1 cellular context compared by ENCODE assay signal in the genomic region with DNA sequence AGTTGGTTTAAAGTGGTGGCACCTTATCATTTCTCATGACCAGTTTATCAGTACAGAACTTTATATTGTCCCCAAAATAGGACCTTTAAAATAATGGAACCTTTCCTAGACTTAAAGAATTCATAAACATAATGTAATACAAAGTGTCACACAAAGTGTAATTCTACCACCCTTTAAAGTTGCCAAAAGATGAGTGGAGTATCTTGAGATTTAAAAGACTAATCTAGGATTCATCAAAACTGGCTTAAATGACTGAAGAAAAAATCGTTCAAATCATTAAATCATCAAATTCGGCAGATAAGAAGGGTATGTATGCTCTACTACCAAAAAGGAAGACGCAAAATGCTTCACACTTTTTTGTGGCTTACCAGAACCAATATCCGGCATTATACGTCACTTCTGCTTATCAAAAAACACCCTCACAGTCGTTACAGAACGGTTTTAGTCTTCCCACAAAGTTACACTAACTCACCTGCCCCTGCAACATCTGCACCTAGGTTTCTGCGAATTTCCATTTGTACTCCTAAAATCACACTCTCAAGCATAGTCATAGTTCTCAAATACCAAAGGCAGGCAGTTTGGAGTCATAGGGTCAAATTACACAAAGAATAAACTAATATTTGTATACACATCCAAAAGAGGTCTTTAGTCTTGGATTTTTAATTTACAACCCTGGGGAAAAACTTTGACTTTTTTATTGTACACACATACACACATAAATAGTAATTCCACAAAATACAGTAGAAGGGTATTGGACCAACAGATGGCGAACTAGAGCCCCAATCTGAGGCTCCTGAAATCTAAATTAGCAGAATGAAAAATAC.
A peak's percentile ranks its signal among the peaks of the same experiment; 100 is the strongest.
TF ChIP-seq lines count a peak whose summit lies in the region.

No MANE protein-coding gene starts in this region.

TF ChIP-seq in K562, 482 proteins besides CTCF, POLR2A, EP300 and RAD21 (continued from another document and continues in another):
- TF ChIP-seq, protein P1, sequence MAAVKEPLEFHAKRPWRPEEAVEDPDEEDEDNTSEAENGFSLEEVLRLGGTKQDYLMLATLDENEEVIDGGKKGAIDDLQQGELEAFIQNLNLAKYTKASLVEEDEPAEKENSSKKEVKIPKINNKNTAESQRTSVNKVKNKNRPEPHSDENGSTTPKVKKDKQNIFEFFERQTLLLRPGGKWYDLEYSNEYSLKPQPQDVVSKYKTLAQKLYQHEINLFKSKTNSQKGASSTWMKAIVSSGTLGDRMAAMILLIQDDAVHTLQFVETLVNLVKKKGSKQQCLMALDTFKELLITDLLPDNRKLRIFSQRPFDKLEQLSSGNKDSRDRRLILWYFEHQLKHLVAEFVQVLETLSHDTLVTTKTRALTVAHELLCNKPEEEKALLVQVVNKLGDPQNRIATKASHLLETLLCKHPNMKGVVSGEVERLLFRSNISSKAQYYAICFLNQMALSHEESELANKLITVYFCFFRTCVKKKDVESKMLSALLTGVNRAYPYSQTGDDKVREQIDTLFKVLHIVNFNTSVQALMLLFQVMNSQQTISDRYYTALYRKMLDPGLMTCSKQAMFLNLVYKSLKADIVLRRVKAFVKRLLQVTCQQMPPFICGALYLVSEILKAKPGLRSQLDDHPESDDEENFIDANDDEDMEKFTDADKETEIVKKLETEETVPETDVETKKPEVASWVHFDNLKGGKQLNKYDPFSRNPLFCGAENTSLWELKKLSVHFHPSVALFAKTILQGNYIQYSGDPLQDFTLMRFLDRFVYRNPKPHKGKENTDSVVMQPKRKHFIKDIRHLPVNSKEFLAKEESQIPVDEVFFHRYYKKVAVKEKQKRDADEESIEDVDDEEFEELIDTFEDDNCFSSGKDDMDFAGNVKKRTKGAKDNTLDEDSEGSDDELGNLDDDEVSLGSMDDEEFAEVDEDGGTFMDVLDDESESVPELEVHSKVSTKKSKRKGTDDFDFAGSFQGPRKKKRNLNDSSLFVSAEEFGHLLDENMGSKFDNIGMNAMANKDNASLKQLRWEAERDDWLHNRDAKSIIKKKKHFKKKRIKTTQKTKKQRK (IDR thresholded peaks at IDR 0.05; ENCODE audit: borderline replicate concordance, low read depth, low read length): no peak
- TF ChIP-seq ZNF445 (CRISPR knock-in tag; IDR thresholded peaks at IDR 0.05; ENCODE audit: low read depth) (no peak), ZNF780A (CRISPR knock-in tag; IDR thresholded peaks at IDR 0.05) (no peak), FOSL1 (tag; conservative IDR thresholded peaks at IDR 0.05) (peak; percentile 19; the same call in 1 of the 2 replicates), SAFB2 (IDR thresholded peaks at IDR 0.05; ENCODE audit: borderline replicate concordance, low read depth, low read length, severe bottlenecking) (no peak), CHD1 (IDR thresholded peaks at IDR 0.05; ENCODE audit: low read length) (no peak), SMARCA4 (IDR thresholded peaks at IDR 0.05) (peak; percentile 76), LCOR (CRISPR knock-in tag; IDR thresholded peaks at IDR 0.05) (no peak), ZNF197 (CRISPR knock-in tag; IDR thresholded peaks at IDR 0.05; ENCODE audit: low read depth) (0 out of 2 replicates have a peak, but pooled peaks have one; percentile 4), MECOM (CRISPR knock-in tag; IDR thresholded peaks at IDR 0.05) (no peak), PURB (CRISPR knock-in tag; IDR thresholded peaks at IDR 0.05; ENCODE audit: low read depth) (no peak), SPI1 (IDR thresholded peaks at IDR 0.05; ENCODE audit: borderline replicate concordance, low read depth, low read length) (peak; percentile 70), CBFB (CRISPR knock-in tag; IDR thresholded peaks at IDR 0.05) (no peak), CHD4 (IDR thresholded peaks at IDR 0.05; ENCODE audit: insufficient read depth, insufficient replicate concordance, low read depth, low read length, poor library complexity, severe bottlenecking) (no peak), SIN3A (IDR thresholded peaks at IDR 0.05; ENCODE audit: borderline replicate concordance in 2 of 2, control insufficient read depth in 1 of 2, low read depth in 2 of 2, low read length in 2 of 2) (no peak), SMC3 (conservative IDR thresholded peaks at IDR 0.05; ENCODE audit: insufficient read depth, low read depth, low read length) (0 out of 2 replicates have a peak, but pooled peaks have one; percentile 34), TBP (optimal IDR thresholded peaks at IDR 0.05; ENCODE audit: low read depth, low read length) (peak; percentile 33), SRSF3 (IDR thresholded peaks at IDR 0.05; ENCODE audit: insufficient read depth, low read length) (no peak), ILK (tag; IDR thresholded peaks at IDR 0.05; ENCODE audit: borderline replicate concordance, low read depth) (no peak), ZC3H4 (CRISPR knock-in tag; IDR thresholded peaks at IDR 0.05; ENCODE audit: borderline replicate concordance) (no peak), NCOR1 (IDR thresholded peaks at IDR 0.05) (peak; percentile 7; the same call in 1 of the 2 replicates), SNRNP70 (optimal IDR thresholded peaks at IDR 0.05; ENCODE audit: low read depth, low read length) (no peak), NUFIP1 (IDR thresholded peaks at IDR 0.05; ENCODE audit: partially characterized antibody) (no peak), FOXK1 (CRISPR knock-in tag; IDR thresholded peaks at IDR 0.05; ENCODE audit: borderline replicate concordance) (no peak), ATF4 (CRISPR knock-in tag; IDR thresholded peaks at IDR 0.05) (no peak), RFX1 (IDR thresholded peaks at IDR 0.05) (no peak), SMARCE1 (IDR thresholded peaks at IDR 0.05) (peak; percentile 65; the same call in 1 of the 2 replicates), RFX5 (IDR thresholded peaks at IDR 0.05; ENCODE audit: low read depth, low read length) (no peak), PHB (CRISPR knock-in tag; IDR thresholded peaks at IDR 0.05) (no peak), RCOR1 (IDR thresholded peaks at IDR 0.05; ENCODE audit: borderline replicate concordance in 1 of 2, low read depth in 2 of 2, low read length in 2 of 2) (0 out of 4 replicates have a peak, but pooled peaks of 1 of the 2 experiments have one; percentile 38), SNIP1 (IDR thresholded peaks at IDR 0.05; ENCODE audit: low read depth) (no peak), GABPB2 (CRISPR knock-in tag; conservative IDR thresholded peaks at IDR 0.05) (no peak), ELK1 (CRISPR knock-in tag; IDR thresholded peaks at IDR 0.05) (no peak), ZKSCAN3 (CRISPR knock-in tag; IDR thresholded peaks at IDR 0.05) (no peak), HDAC8 (tag; IDR thresholded peaks at IDR 0.05) (no peak), CBFA2T2 (conservative IDR thresholded peaks at IDR 0.05) (no peak), L3MBTL2 (IDR thresholded peaks at IDR 0.05) (0 out of 2 replicates have a peak, but pooled peaks have one; percentile 35), SIN3B (IDR thresholded peaks at IDR 0.05; ENCODE audit: low read depth) (no peak), RBM22 (IDR thresholded peaks at IDR 0.05; ENCODE audit: low read depth, low read length, poor library complexity, severe bottlenecking) (no peak), RBM39 (optimal IDR thresholded peaks at IDR 0.05; ENCODE audit: low read depth, low read length) (no peak)
- TF ChIP-seq, protein P2, sequence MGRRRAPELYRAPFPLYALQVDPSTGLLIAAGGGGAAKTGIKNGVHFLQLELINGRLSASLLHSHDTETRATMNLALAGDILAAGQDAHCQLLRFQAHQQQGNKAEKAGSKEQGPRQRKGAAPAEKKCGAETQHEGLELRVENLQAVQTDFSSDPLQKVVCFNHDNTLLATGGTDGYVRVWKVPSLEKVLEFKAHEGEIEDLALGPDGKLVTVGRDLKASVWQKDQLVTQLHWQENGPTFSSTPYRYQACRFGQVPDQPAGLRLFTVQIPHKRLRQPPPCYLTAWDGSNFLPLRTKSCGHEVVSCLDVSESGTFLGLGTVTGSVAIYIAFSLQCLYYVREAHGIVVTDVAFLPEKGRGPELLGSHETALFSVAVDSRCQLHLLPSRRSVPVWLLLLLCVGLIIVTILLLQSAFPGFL (CRISPR knock-in tag; IDR thresholded peaks at IDR 0.05): no peak
- TF ChIP-seq, protein P3, sequence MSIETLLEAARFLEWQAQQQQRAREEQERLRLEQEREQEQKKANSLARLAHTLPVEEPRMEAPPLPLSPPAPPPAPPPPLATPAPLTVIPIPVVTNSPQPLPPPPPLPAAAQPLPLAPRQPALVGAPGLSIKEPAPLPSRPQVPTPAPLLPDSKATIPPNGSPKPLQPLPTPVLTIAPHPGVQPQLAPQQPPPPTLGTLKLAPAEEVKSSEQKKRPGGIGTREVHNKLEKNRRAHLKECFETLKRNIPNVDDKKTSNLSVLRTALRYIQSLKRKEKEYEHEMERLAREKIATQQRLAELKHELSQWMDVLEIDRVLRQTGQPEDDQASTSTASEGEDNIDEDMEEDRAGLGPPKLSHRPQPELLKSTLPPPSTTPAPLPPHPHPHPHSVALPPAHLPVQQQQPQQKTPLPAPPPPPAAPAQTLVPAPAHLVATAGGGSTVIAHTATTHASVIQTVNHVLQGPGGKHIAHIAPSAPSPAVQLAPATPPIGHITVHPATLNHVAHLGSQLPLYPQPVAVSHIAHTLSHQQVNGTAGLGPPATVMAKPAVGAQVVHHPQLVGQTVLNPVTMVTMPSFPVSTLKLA (conservative IDR thresholded peaks at IDR 0.05): no peak
- TF ChIP-seq, protein P4, sequence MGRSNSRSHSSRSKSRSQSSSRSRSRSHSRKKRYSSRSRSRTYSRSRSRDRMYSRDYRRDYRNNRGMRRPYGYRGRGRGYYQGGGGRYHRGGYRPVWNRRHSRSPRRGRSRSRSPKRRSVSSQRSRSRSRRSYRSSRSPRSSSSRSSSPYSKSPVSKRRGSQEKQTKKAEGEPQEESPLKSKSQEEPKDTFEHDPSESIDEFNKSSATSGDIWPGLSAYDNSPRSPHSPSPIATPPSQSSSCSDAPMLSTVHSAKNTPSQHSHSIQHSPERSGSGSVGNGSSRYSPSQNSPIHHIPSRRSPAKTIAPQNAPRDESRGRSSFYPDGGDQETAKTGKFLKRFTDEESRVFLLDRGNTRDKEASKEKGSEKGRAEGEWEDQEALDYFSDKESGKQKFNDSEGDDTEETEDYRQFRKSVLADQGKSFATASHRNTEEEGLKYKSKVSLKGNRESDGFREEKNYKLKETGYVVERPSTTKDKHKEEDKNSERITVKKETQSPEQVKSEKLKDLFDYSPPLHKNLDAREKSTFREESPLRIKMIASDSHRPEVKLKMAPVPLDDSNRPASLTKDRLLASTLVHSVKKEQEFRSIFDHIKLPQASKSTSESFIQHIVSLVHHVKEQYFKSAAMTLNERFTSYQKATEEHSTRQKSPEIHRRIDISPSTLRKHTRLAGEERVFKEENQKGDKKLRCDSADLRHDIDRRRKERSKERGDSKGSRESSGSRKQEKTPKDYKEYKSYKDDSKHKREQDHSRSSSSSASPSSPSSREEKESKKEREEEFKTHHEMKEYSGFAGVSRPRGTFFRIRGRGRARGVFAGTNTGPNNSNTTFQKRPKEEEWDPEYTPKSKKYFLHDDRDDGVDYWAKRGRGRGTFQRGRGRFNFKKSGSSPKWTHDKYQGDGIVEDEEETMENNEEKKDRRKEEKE (IDR thresholded peaks at IDR 0.05; ENCODE audit: borderline replicate concordance in 1 of 2, control insufficient read depth in 1 of 2, low read depth in 2 of 2, low read length in 1 of 2): no peak
- TF ChIP-seq, protein P5, sequence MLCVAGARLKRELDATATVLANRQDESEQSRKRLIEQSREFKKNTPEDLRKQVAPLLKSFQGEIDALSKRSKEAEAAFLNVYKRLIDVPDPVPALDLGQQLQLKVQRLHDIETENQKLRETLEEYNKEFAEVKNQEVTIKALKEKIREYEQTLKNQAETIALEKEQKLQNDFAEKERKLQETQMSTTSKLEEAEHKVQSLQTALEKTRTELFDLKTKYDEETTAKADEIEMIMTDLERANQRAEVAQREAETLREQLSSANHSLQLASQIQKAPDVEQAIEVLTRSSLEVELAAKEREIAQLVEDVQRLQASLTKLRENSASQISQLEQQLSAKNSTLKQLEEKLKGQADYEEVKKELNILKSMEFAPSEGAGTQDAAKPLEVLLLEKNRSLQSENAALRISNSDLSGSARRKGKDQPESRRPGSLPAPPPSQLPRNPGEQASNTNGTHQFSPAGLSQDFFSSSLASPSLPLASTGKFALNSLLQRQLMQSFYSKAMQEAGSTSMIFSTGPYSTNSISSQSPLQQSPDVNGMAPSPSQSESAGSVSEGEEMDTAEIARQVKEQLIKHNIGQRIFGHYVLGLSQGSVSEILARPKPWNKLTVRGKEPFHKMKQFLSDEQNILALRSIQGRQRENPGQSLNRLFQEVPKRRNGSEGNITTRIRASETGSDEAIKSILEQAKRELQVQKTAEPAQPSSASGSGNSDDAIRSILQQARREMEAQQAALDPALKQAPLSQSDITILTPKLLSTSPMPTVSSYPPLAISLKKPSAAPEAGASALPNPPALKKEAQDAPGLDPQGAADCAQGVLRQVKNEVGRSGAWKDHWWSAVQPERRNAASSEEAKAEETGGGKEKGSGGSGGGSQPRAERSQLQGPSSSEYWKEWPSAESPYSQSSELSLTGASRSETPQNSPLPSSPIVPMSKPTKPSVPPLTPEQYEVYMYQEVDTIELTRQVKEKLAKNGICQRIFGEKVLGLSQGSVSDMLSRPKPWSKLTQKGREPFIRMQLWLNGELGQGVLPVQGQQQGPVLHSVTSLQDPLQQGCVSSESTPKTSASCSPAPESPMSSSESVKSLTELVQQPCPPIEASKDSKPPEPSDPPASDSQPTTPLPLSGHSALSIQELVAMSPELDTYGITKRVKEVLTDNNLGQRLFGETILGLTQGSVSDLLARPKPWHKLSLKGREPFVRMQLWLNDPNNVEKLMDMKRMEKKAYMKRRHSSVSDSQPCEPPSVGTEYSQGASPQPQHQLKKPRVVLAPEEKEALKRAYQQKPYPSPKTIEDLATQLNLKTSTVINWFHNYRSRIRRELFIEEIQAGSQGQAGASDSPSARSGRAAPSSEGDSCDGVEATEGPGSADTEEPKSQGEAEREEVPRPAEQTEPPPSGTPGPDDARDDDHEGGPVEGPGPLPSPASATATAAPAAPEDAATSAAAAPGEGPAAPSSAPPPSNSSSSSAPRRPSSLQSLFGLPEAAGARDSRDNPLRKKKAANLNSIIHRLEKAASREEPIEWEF (CRISPR knock-in tag; IDR thresholded peaks at IDR 0.05): no peak; the same call in 1 of the 2 replicates
